Comparison of ENCODE assay signal across 25 cellular contexts in the genomic region with DNA sequence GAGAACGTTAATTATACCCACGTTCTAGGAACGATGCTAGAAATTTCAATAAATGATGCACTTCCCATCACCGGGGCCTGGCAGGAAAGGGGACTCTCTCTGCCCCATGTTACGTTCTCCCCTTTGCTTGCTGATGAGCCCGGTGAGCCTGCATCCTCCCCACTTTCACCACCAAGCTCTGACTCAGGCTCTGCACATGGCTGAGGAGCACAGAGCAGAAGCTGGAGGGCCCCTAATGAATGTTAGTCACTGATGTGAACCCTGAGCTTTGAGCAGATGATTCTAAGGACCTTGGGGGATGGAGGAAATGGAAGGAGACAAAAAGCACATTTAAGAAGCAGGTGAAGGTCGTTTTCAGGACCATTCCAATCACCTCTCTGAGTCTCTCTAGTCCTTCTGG.
"Had no signal": no experiment of that assay in that cellular context is flagged by ENCODE, and none has a peak within 500 bp of the region (broad histone marks: within the 10 kb centered on the region; RNA-seq: fewer than 3 reads in every experiment).

No MANE protein-coding gene starts in this region.

- DNase-seq: activated CD4-positive, alpha-beta T cell treated with anti-CD3 and anti-CD28 coated beads for 4 hours; activated CD8-positive, alpha-beta memory T cell treated with anti-CD3 and anti-CD28 coated beads, Interleukin-2, amount 10 ng/mL, durations not matched to agents 7 days and 5 days; activated effector memory CD4-positive, alpha-beta T cell treated with Interleukin-2 at 50 U/mL for 16 hours; activated naive CD4-positive, alpha-beta T cell; amygdala; brain microvascular endothelial cell; cerebellar nuclear complex; MG63; MV-4-11; NCI-H1092 treated with DMSO at 0.1 percent for 48 hours; NCI-H1417 treated with DMSO at 0.1 percent for 48 hours; NCI-H1694; NCI-H2081; NCI-H510A treated with DMSO at 0.1 percent for 48 hours; NCI-H69; NK-92 treated with Interleukin-12 subunit alpha and Interleukin-12 subunit beta, amount 100 ng/mL, for 24 hours; OCI-M1; Right ventricle myocardium superior; RPMI8226; SJCRH30; SK-N-SH; T-helper 1 cell; WERI-Rb-1 had no signal

- H3K4me1 Mint-ChIP-seq: activated CD8-positive, alpha-beta memory T cell treated with anti-CD3 and anti-CD28 coated beads, Interleukin-2, amount 10 ng/mL, durations not matched to agents 7 days and 5 days; activated naive CD4-positive, alpha-beta T cell treated with anti-CD3 and anti-CD28 coated beads, Interleukin-2, amount 50 U/mL, for 24 hours had no signal

- H3K9me3 Mint-ChIP-seq: activated naive CD4-positive, alpha-beta T cell treated with anti-CD3 and anti-CD28 coated beads, Interleukin-2, amount 50 U/mL, for 24 hours had no signal

- H3K27ac Mint-ChIP-seq: activated CD8-positive, alpha-beta memory T cell treated with anti-CD3 and anti-CD28 coated beads, Interleukin-2, amount 10 ng/mL, durations not matched to agents 7 days and 5 days; activated naive CD4-positive, alpha-beta T cell treated with anti-CD3 and anti-CD28 coated beads, Interleukin-2, amount 50 U/mL, for 24 hours had no signal

- H3K27me3 Mint-ChIP-seq: activated CD8-positive, alpha-beta memory T cell treated with anti-CD3 and anti-CD28 coated beads, Interleukin-2, amount 10 ng/mL, durations not matched to agents 7 days and 5 days; activated naive CD4-positive, alpha-beta T cell treated with anti-CD3 and anti-CD28 coated beads, Interleukin-2, amount 50 U/mL, for 24 hours had no signal

- H3K4me3 Mint-ChIP-seq: activated CD8-positive, alpha-beta memory T cell treated with anti-CD3 and anti-CD28 coated beads, Interleukin-2, amount 10 ng/mL, durations not matched to agents 7 days and 5 days; activated naive CD4-positive, alpha-beta T cell treated with anti-CD3 and anti-CD28 coated beads, Interleukin-2, amount 50 U/mL, for 24 hours had no signal

- ATAC-seq: activated CD8-positive, alpha-beta memory T cell treated with anti-CD3 and anti-CD28 coated beads, Interleukin-2, amount 10 ng/mL, durations not matched to agents 7 days and 5 days; Panc1 had no signal

- H3K36me3 Mint-ChIP-seq: activated CD8-positive, alpha-beta memory T cell treated with anti-CD3 and anti-CD28 coated beads, Interleukin-2, amount 10 ng/mL, durations not matched to agents 7 days and 5 days; activated naive CD4-positive, alpha-beta T cell treated with anti-CD3 and anti-CD28 coated beads, Interleukin-2, amount 50 U/mL, for 24 hours had no signal
